ENCODE assay signal across 19 cellular contexts in the genomic region with DNA sequence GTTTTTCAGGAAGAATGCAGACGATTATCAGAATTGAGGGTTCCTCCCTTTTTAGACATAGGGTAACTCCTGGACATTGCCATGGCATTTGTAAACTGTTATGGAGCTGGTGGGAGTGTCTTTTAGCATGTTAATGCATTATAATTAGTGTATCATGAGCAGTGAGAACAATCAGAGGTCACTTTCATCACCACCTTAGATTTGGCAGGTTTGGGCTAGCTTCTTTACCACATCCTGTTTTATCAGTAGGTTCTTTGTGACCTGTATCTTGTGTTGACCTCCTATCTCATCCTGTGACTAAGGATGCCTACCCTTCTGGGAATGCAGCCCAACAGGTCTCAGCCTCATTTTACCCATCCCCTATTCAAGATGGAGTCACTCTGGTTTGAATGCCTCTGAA.
DNase-seq lines count a peak whose midpoint lies in the region; ATAC-seq, FAIRE-seq and TF ChIP-seq lines count a peak whose summit lies in the region.
"Had no signal": no experiment of that assay in that cellular context is flagged by ENCODE, and none has a peak within 500 bp of the region (broad histone marks: within the 10 kb centered on the region; RNA-seq: fewer than 3 reads in every experiment).

No MANE protein-coding gene starts in this region.

- H3K23ac ChIP-seq in neuronal stem cell (ENCODE audit: low read depth, low read length, poor library complexity) = no peak overlapping the region

- H3K27ac ChIP-seq in foreskin keratinocyte = peak overlapping the region; percentile 63
- H3K27ac ChIP-seq in neuronal stem cell (replicated peaks; ENCODE audit: low read length) = no peak overlapping the region
- H3K27ac ChIP-seq: HL-60 had no signal

- no peak overlapping the region for H4K8ac ChIP-seq in neuronal stem cell (ENCODE audit: low read depth, low read length)

- no peaks in the 10 kb centered on the region for H3K4me1 Mint-ChIP-seq in stimulated activated naive CD8-positive, alpha-beta T cell treated with anti-CD3 and anti-CD28 coated beads, Interleukin-15, amount 100 ng/mL, for 72 hours
- H3K4me1 Mint-ChIP-seq: CD14-positive monocyte had no signal

- H3K27me3 Mint-ChIP-seq in stimulated activated naive CD8-positive, alpha-beta T cell treated with anti-CD3 and anti-CD28 coated beads, Interleukin-15, amount 100 ng/mL, for 72 hours = no peaks in the 10 kb centered on the region

- no peak overlapping the region for H3K14ac ChIP-seq in neuronal stem cell (ENCODE audit: low read length)

- H3K4me2 ChIP-seq in neuronal stem cell (ENCODE audit: insufficient read depth, low read length, poor library complexity, severe bottlenecking) = no peak overlapping the region

- no peak overlapping the region for H3K9ac ChIP-seq in neuronal stem cell (ENCODE audit: low read depth, low read length, poor library complexity)

- DNase-seq in NCI-H69 (lab: John Stamatoyannopoulos, UW) (peak; percentile 15), bronchial epithelial cell (ENCODE audit: low read depth) (peak; percentile 98), foreskin keratinocyte (peak; percentile 96 to 98), neuronal stem cell (ENCODE audit: low spot score) (no peak), NCI-H2196 treated with DMSO at 0.1 percent for 48 hours (lab: John Stamatoyannopoulos, UW; ENCODE audit: unreplicated experiment) (no peak)
- DNase-seq in stimulated activated naive CD8-positive, alpha-beta T cell treated with anti-CD3 and anti-CD28 coated beads, Interleukin-15, amount 100 ng/mL, for 72 hours = no peak
- DNase-seq: CD8-positive, alpha-beta T cell; COR-L47; DMS153; DMS79 treated with DMSO at 0.1 percent for 48 hours; EL; HCEC 1CT had no signal

- H3K9me3 Mint-ChIP-seq in stimulated activated naive CD8-positive, alpha-beta T cell treated with anti-CD3 and anti-CD28 coated beads, Interleukin-15, amount 100 ng/mL, for 72 hours = peaks cover 8 to 12% of the 10 kb centered on the region in 2 donors

- no peak for TF ChIP-seq POLR2A in GM18505 (IDR thresholded peaks at IDR 0.05; ENCODE audit: borderline replicate concordance, extremely low read depth, insufficient read depth, insufficient read length)

- peaks cover 15% of the 10 kb centered on the region for H3K4me1 ChIP-seq in foreskin keratinocyte
- H3K4me1 ChIP-seq in neuronal stem cell (ENCODE audit: control insufficient read depth in 2 of 2, insufficient read depth in 1 of 2, low read depth in 1 of 2, low read length in 2 of 2) = no peaks in the 10 kb centered on the region

- no peak overlapping the region for H3K4ac ChIP-seq in neuronal stem cell (ENCODE audit: low read length)

- TF ChIP-seq CTCF in bronchial epithelial cell (IDR thresholded peaks at IDR 0.05; ENCODE audit: insufficient read depth, low read length, severe bottlenecking) = no peak
- TF ChIP-seq CTCF in foreskin keratinocyte (conservative IDR thresholded peaks at IDR 0.05) = no peak

- H3K36me3 ChIP-seq in bronchial epithelial cell (ENCODE audit: control insufficient read depth, insufficient read depth, low read length) (no peaks in the 10 kb centered on the region), neuronal stem cell (replicated peaks in 1 of 2; ENCODE audit: control insufficient read depth in 2 of 2, insufficient read depth in 2 of 2, low read length in 2 of 2) (no peaks in the 10 kb centered on the region)

- ATAC-seq in foreskin keratinocyte (peak; percentile 94), GM18505 (IDR thresholded peaks at IDR 0.05; ENCODE audit: unreplicated experiment) (no peak)
- no peak for ATAC-seq in stimulated activated naive CD8-positive, alpha-beta T cell treated with anti-CD3 and anti-CD28 coated beads, Interleukin-15, amount 100 ng/mL, for 72 hours
- ATAC-seq: CD8-positive, alpha-beta T cell had no signal

- H2AFZ ChIP-seq in neuronal stem cell (ENCODE audit: low read length) = no peak overlapping the region

- no peak overlapping the region for H3K27ac Mint-ChIP-seq in stimulated activated naive CD8-positive, alpha-beta T cell treated with anti-CD3 and anti-CD28 coated beads, Interleukin-15, amount 100 ng/mL, for 72 hours
- H3K27ac Mint-ChIP-seq: CD14-positive monocyte; CD8-positive, alpha-beta T cell had no signal

- no peaks in the 10 kb centered on the region for H3K79me1 ChIP-seq in neuronal stem cell (ENCODE audit: low read depth, low read length)

- H3K4me3 ChIP-seq in bronchial epithelial cell (ENCODE audit: low read depth, low read length) = no peak overlapping the region
- H3K4me3 ChIP-seq in neuronal stem cell (ENCODE audit: low read length in 2 of 2) = no peak overlapping the region

- H2BK120ac ChIP-seq in neuronal stem cell (ENCODE audit: low read depth, low read length) = no peak overlapping the region

- no peak overlapping the region for H2AK5ac ChIP-seq in neuronal stem cell (ENCODE audit: low read depth, low read length)

- H3K18ac ChIP-seq in neuronal stem cell (ENCODE audit: low read length) = no peak overlapping the region

- H2BK12ac ChIP-seq in neuronal stem cell (ENCODE audit: low read length) = no peak overlapping the region

- WGBS in neuronal stem cell (ENCODE audit: extremely low coverage in 2 of 2, insufficient read length in 2 of 2, insufficient replicate concordance in 1 of 2), 2 donors = no CpG with 5 or more reads among the region's 1 CpG

- no peak overlapping the region for H2BK5ac ChIP-seq in neuronal stem cell (ENCODE audit: low read length)

- no peak overlapping the region for H2BK15ac ChIP-seq in neuronal stem cell (ENCODE audit: low read length)

- no peak for FAIRE-seq in bronchial epithelial cell (lab: Jason Lieb, UNC)
- FAIRE-seq: D721Med, G401.6, GM12891, H1 had no signal

- H4K91ac ChIP-seq in neuronal stem cell (ENCODE audit: low read depth, low read length, poor library complexity) = no peak overlapping the region

- H3K27me3 ChIP-seq in bronchial epithelial cell (ENCODE audit: control insufficient read depth, insufficient read depth, low read length) (no peaks in the 10 kb centered on the region), foreskin keratinocyte (no peaks in the 10 kb centered on the region), neuronal stem cell (ENCODE audit: control insufficient read depth in 3 of 3, insufficient read depth in 3 of 3, low read depth in 1 of 3, low read length in 3 of 3) (no peaks in the 10 kb centered on the region)

- no peak overlapping the region for H3K4me3 Mint-ChIP-seq in stimulated activated naive CD8-positive, alpha-beta T cell treated with anti-CD3 and anti-CD28 coated beads, Interleukin-15, amount 100 ng/mL, for 72 hours
- H3K4me3 Mint-ChIP-seq: CD14-positive monocyte; CD8-positive, alpha-beta T cell had no signal

- H3K9me3 ChIP-seq in neuronal stem cell (replicated peaks in 1 of 2; ENCODE audit: control insufficient read depth in 2 of 2, insufficient read depth in 1 of 2, low read depth in 1 of 2, low read length in 2 of 2) = no peaks in the 10 kb centered on the region

Comparison
In these comparisons a context has a peak if more than half of its experiments do, and no peak if none do; other contexts are left out.
1. DNase-seq: peak in NCI-H69 (single experiment), bronchial epithelial cell (single experiment) and foreskin keratinocyte (2 of 2); none in neuronal stem cell (single experiment), stimulated activated naive CD8-positive, alpha-beta T cell treated with anti-CD3 and anti-CD28 coated beads, Interleukin-15, amount 100 ng/mL, for 72 hours (0 of 2) and NCI-H2196 treated with DMSO at 0.1 percent for 48 hours (single experiment).